Comparison of ENCODE assay signal across 11 cellular contexts in the genomic region with DNA sequence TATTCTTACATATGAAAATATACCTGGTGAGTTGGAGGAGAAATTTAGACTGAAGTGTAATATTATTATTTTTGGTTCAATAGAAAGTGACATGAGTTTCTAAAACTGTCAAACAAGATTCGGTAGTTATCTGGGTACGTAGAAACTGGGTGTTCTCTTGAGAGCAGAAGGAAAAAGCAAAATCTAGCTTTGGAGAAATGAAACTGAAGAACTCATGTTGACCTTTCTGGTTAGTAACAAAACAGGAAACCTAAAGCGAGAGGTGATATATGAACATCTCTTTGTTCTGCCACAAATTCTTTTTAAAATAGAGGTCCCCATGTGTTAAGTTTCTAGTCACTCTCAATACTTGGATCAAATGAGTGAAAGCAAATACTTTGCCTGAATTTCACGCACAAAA.
A peak's percentile ranks its signal among the peaks of the same experiment; 100 is the strongest.
DNase-seq lines count a peak whose midpoint lies in the region; ATAC-seq and TF ChIP-seq lines count a peak whose summit lies in the region.
"Had no signal": no experiment of that assay in that cellular context is flagged by ENCODE, and none has a peak within 500 bp of the region (broad histone marks: within the 10 kb centered on the region; RNA-seq: fewer than 3 reads in every experiment).

No MANE protein-coding gene starts in this region.

- DNase-seq in BE2C (no peak), epidermal melanocyte (ENCODE audit: insufficient read length, low spot score) (no peak), spleen (no peak)
- no peak for DNase-seq in stimulated activated CD4-positive, alpha-beta T cell treated with anti-CD3 and anti-CD28 coated beads, Interleukin-4, amount 100 ng/mL, for 1 hour
- DNase-seq: GDM1, SHP77, WERI-Rb-1 had no signal

- H3K4me2 ChIP-seq in BLaER1, result peak overlapping the region; percentile 3; the same call in 1 of the 2 replicates

- TF ChIP-seq CTCF in BE2C (IDR thresholded peaks at IDR 0.05; ENCODE audit: low read depth, low read length) (no peak), spleen (IDR thresholded peaks at IDR 0.05 in 8 of 11, conservative IDR thresholded peaks at IDR 0.05 in 3 of 11) (no peak)

- H3K4me3 ChIP-seq in BLaER1 (no peak overlapping the region), BE2C (ENCODE audit: low read depth, low read length) (no peak overlapping the region), spleen (no peak overlapping the region)

- no peaks in the 10 kb centered on the region for H4K20me1 ChIP-seq in BLaER1

- H3K27me3 ChIP-seq in BLaER1, result no peaks in the 10 kb centered on the region
- no peaks in the 10 kb centered on the region for H3K27me3 ChIP-seq in BE2C
- H3K27me3 ChIP-seq in spleen (replicated peaks in 1 of 7), result no peaks in the 10 kb centered on the region

- no peaks in the 10 kb centered on the region for H3K36me3 ChIP-seq in BLaER1
- no peaks in the 10 kb centered on the region for H3K36me3 ChIP-seq in BE2C
- H3K36me3 ChIP-seq in spleen, result no peaks in the 10 kb centered on the region
- H3K36me3 ChIP-seq: WERI-Rb-1 had no signal

- H3K9me3 ChIP-seq in BLaER1 (no peaks in the 10 kb centered on the region), BE2C (no peaks in the 10 kb centered on the region), spleen (no peaks in the 10 kb centered on the region)

- 43 to 57% (median 50%) methylated on average over 4 of the region's 4 CpGs for WGBS in spleen, 5 donors

- TF ChIP-seq POLR2A in spleen (IDR thresholded peaks at IDR 0.05), result no peak

- ATAC-seq in GM19035 (IDR thresholded peaks at IDR 0.05; ENCODE audit: unreplicated experiment) (peak; percentile 75), HG02642 (IDR thresholded peaks at IDR 0.05; ENCODE audit: poor library complexity, unreplicated experiment) (peak; percentile 83), HG03469 (IDR thresholded peaks at IDR 0.05; ENCODE audit: unreplicated experiment) (peak; percentile 42)

- H3K9ac ChIP-seq in BLaER1, result no peak overlapping the region

- intact Hi-C loops in spleen (cut with DNase I; ENCODE audit: low total_unique reads), result no loop called here

- H3K4me1 ChIP-seq in BLaER1 (peaks cover 10% of the 10 kb centered on the region; the same call in 1 of the 2 replicates), BE2C (no peaks in the 10 kb centered on the region), spleen (no peaks in the 10 kb centered on the region)

- H3K27ac ChIP-seq in BLaER1, result no peak overlapping the region
- peak overlapping the region in 3 of 8 donors; percentile 11 to 27 (median 22) for H3K27ac ChIP-seq in spleen
- H3K27ac ChIP-seq: WERI-Rb-1 had no signal
